ENCODE assay signal across 8 cellular contexts in the genomic region with DNA sequence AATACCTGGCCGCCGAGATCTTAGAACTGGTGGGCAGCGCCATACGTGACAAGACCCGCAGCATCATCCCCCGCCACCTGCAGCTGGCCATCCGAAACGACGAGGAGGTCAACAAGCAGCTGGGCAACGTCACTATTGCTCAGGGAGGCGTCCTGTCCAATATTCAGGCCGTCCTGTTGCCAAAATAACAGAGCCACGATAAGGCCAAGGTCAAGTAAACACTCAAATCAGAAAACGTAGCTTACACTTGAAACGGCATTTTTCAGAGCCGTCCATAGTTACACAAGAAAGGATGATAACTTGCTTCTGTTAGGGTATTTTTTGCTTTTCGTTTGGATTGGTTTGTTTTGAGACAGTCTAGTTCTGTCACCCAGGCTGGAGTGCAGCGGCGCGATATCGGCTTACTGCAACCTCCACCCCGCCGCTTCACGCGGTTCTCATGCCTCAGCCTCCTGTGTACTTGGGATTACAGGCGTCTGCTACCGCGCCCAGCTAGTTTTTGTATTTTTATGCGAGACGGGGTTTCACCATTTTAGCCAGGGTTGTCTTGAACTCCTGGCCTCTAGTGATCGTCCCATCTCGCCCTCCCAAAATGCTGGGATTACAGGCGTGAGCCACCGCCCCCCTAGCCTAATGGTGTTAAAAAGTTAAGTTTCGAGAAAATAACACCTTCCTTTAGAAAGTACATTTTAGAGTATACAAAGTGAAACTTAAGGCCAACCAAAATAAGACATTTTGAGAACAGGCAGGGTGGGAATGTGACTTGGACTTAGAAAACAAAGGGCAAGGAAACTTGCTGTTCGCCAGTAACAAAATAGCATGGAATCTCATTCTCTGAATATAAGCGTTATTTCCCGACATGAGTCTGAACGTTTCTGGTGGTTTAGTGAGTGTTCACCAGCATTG. TPM values are rescaled to one million over a fixed set of nuclear protein-coding genes. Genes with fewer than 3 reads are reported as not detected.
DNase-seq lines count a peak whose midpoint lies in the region; TF ChIP-seq lines count a peak whose summit lies in the region.

No MANE protein-coding gene starts in this region.

- H3K4me1 ChIP-seq in Peyer's patch: peaks cover 0 to 23% (median 0%) of the 10 kb centered on the region in 4 donors

- H3K9me3 ChIP-seq in Peyer's patch: no peaks in the 10 kb centered on the region

- in situ Hi-C loops in astrocyte of the spinal cord (cut with HindIII; ENCODE audit: low sequenced_read_pairs): no loop called here

- no peaks in the 10 kb centered on the region for H3K27me3 ChIP-seq in Peyer's patch

- no peak for TF ChIP-seq CTCF in HFF-Myc (IDR thresholded peaks at IDR 0.05; ENCODE audit: low read depth, low read length, missing control alignments)
- TF ChIP-seq CTCF in Peyer's patch (IDR thresholded peaks at IDR 0.05): no peak
- TF ChIP-seq CTCF in astrocyte of the spinal cord (IDR thresholded peaks at IDR 0.05; ENCODE audit: low read depth, low read length): no peak

- no peak for DNase-seq in HFF-Myc (ENCODE audit: extremely low read depth, low read depth)
- peak; percentile 62 to 77 (median 68) for DNase-seq in Peyer's patch
- DNase-seq in astrocyte of the spinal cord (ENCODE audit: low read depth, low spot score): peak; percentile 43
- peak; percentile 68 for DNase-seq in left kidney (ENCODE audit: low read depth, low spot score)
- peak; percentile 6 for DNase-seq in stimulated activated naive CD4-positive, alpha-beta T cell treated with Interleukin-2 at 50 U/mL for 16 hours (lab: John Stamatoyannopoulos, UW)
- DNase-seq in DMS 273 treated with DMSO at 0.1 percent for 48 hours (lab: John Stamatoyannopoulos, UW): no peak
- DNase-seq in GM19238 (ENCODE audit: insufficient read length, low spot score): no peak

- H3K4me3 ChIP-seq in GM08714 (ENCODE audit: low read length) (peak overlapping the region; percentile 57; the same call in 1 of the 2 replicates), HFF-Myc (replicated peaks; ENCODE audit: low read depth, low read length) (peak overlapping the region; percentile 51), Peyer's patch (peak overlapping the region; percentile 46 to 64 (median 56)), astrocyte of the spinal cord (ENCODE audit: low read depth, low read length) (peak overlapping the region; percentile 58)

- no peaks in the 10 kb centered on the region for H3K36me3 ChIP-seq in Peyer's patch

- TF ChIP-seq POLR2A in Peyer's patch (IDR thresholded peaks at IDR 0.05): no peak

- peak overlapping the region; percentile 90 to 98 (median 96) for H3K27ac ChIP-seq in Peyer's patch

RNA-seq across cellular contexts. Expression of a gene that starts 42.8 kb away (rescaled TPM):
- 10 to 100 TPM in 2 of 4 donors, 1 to 10 TPM in 2; 8.1 to 13.2 (median 9.7) TPM for total RNA-seq in Peyer's patch

Comparison
In these comparisons a context has a peak if more than half of its experiments do, and no peak if none do; other contexts are left out.
1. DNase-seq: peak in Peyer's patch (3 of 3), astrocyte of the spinal cord (single experiment), left kidney (single experiment) and stimulated activated naive CD4-positive, alpha-beta T cell treated with Interleukin-2 at 50 U/mL for 16 hours (single experiment); none in HFF-Myc (single experiment), DMS 273 treated with DMSO at 0.1 percent for 48 hours (single experiment) and GM19238 (single experiment).
2. Peak in every context shown above with its lines, with median percentiles within 50 percentile points of each other: H3K4me3 ChIP-seq.